In genomic region chr20:43910564-43910963, GRCh38 we compare ENCODE assay signal across 16 cellular contexts. TPM values are rescaled to one million over a fixed set of nuclear protein-coding genes. Genes with fewer than 3 reads are reported as not detected.
DNase-seq lines count a peak whose midpoint lies in the region; ATAC-seq and TF ChIP-seq lines count a peak whose summit lies in the region.
"Had no signal": no experiment of that assay in that cellular context is flagged by ENCODE, and none has a peak within 500 bp of the region (broad histone marks: within the 10 kb centered on the region; RNA-seq: fewer than 3 reads in every experiment).

No MANE protein-coding gene starts in this region.

- H3K4me3 Mint-ChIP-seq in activated CD4-positive, alpha-beta memory T cell treated with anti-CD3 and anti-CD28 coated beads, Interleukin-2, amount 10 ng/mL, durations not matched to agents 7 days and 5 days, result no peak overlapping the region
- H3K4me3 Mint-ChIP-seq: H9 had no signal

- TF ChIP-seq EP300 in tibial nerve (IDR thresholded peaks at IDR 0.05), result no peak

- no peak for ATAC-seq in GM21515 (IDR thresholded peaks at IDR 0.05; ENCODE audit: unreplicated experiment)
- ATAC-seq: A549 had no signal

- peaks cover 21% of the 10 kb centered on the region for H3K4me1 Mint-ChIP-seq in activated CD4-positive, alpha-beta memory T cell treated with anti-CD3 and anti-CD28 coated beads, Interleukin-2, amount 10 ng/mL, durations not matched to agents 7 days and 5 days

- peaks cover 52% of the 10 kb centered on the region for H3K27me3 Mint-ChIP-seq in activated CD4-positive, alpha-beta memory T cell treated with anti-CD3 and anti-CD28 coated beads, Interleukin-2, amount 10 ng/mL, durations not matched to agents 7 days and 5 days

- peaks cover 18% of the 10 kb centered on the region for H3K36me3 Mint-ChIP-seq in activated CD4-positive, alpha-beta memory T cell treated with anti-CD3 and anti-CD28 coated beads, Interleukin-2, amount 10 ng/mL, durations not matched to agents 7 days and 5 days (ENCODE audit: low read depth)

- no peaks in the 10 kb centered on the region for H3K36me3 ChIP-seq in tibial nerve

- peaks cover 0 to 8% (median 0%) of the 10 kb centered on the region in 4 donors for H3K4me1 ChIP-seq in tibial nerve

- H3K9me3 Mint-ChIP-seq in activated CD4-positive, alpha-beta memory T cell treated with anti-CD3 and anti-CD28 coated beads, Interleukin-2, amount 10 ng/mL, durations not matched to agents 7 days and 5 days, result peaks cover 38% of the 10 kb centered on the region

- peaks cover 0 to 14% of the 10 kb centered on the region in 2 donors for H3K27me3 ChIP-seq in tibial nerve

- no peak overlapping the region for H3K27ac Mint-ChIP-seq in activated CD4-positive, alpha-beta memory T cell treated with anti-CD3 and anti-CD28 coated beads, Interleukin-2, amount 10 ng/mL, durations not matched to agents 7 days and 5 days
- H3K27ac Mint-ChIP-seq: H9 had no signal

- TF ChIP-seq CTCF in tibial nerve (IDR thresholded peaks at IDR 0.05), result no peak

- no peak overlapping the region for H3K27ac ChIP-seq in tibial nerve
- H3K27ac ChIP-seq: A549, HL-60 had no signal

- no peak overlapping the region for H3K4me3 ChIP-seq in tibial nerve
- H3K4me3 ChIP-seq: A549 had no signal

- CTCF ChIA-PET in activated CD4-positive, alpha-beta memory T cell treated with anti-CD3 and anti-CD28 coated beads, Interleukin-2, amount 10 ng/mL, durations not matched to agents 7 days and 5 days (lab: Charles Lee), result no interaction called here

- no peak for TF ChIP-seq POLR2A in tibial nerve (IDR thresholded peaks at IDR 0.05)

- POLR2A ChIA-PET in activated CD4-positive, alpha-beta memory T cell treated with anti-CD3 and anti-CD28 coated beads, Interleukin-2, amount 10 ng/mL, durations not matched to agents 7 days and 5 days (lab: Charles Lee), result no interaction called here

- DNase-seq in stimulated activated CD4-positive, alpha-beta T cell treated with anti-CD3 and anti-CD28 coated beads, Interleukin-15, amount 100 ng/mL, for 24 hours, result peak; percentile 9
- DNase-seq in stimulated activated CD4-positive, alpha-beta T cell treated with anti-CD3 and anti-CD28 coated beads, Interleukin-1b, Interleukin-23, amount 100 ng/mL, for 48 hours, result no peak
- DNase-seq in activated CD4-positive, alpha-beta memory T cell treated with anti-CD3 and anti-CD28 coated beads, Interleukin-2, amount 10 ng/mL, durations not matched to agents 7 days and 5 days, result peak; percentile 16
- DNase-seq in islet precursor cell (peak; percentile 34), inferior parietal cortex (ENCODE audit: extremely low spot score) (no peak), tibial nerve (ENCODE audit: low spot score in 2 of 2) (no peak), midbrain (lab: John Stamatoyannopoulos, UW) (no peak)
- DNase-seq: C1 segment of cervical spinal cord, DND-41, H9, NCI-H1417, NCI-H2029, NCI-H748 treated with DMSO at 0.1 percent for 48 hours had no signal

- WGBS in tibial nerve, 2 donors, result 89 to 99% methylated on average over 4 of the region's 4 CpGs

- peaks cover 0 to 60% (median 4%) of the 10 kb centered on the region in 4 donors for H3K9me3 ChIP-seq in tibial nerve

RNA-seq across cellular contexts. Expression of gene TOX2, which starts 4.1 kb away (rescaled TPM):
- total RNA-seq in activated CD4-positive, alpha-beta memory T cell treated with anti-CD3 and anti-CD28 coated beads, Interleukin-2, amount 10 ng/mL, durations not matched to agents 7 days and 5 days, result 1 to 10 TPM; 4.4 to 4.6 TPM
- 1 to 10 TPM; 1.3 to 3.3 (median 1.9) TPM for total RNA-seq in tibial nerve

Comparison
In these comparisons a context has a peak if more than half of its experiments do, and no peak if none do; other contexts are left out.
1. DNase-seq: peak in stimulated activated CD4-positive, alpha-beta T cell treated with anti-CD3 and anti-CD28 coated beads, Interleukin-15, amount 100 ng/mL, for 24 hours (single experiment), activated CD4-positive, alpha-beta memory T cell treated with anti-CD3 and anti-CD28 coated beads, Interleukin-2, amount 10 ng/mL, durations not matched to agents 7 days and 5 days (single experiment) and islet precursor cell (single experiment); none in stimulated activated CD4-positive, alpha-beta T cell treated with anti-CD3 and anti-CD28 coated beads, Interleukin-1b, Interleukin-23, amount 100 ng/mL, for 48 hours (single experiment), inferior parietal cortex (single experiment), tibial nerve (0 of 2) and midbrain (single experiment).